Comparison of ENCODE assay signal across 23 cellular contexts in genomic region chr10:102033787-102034186, GRCh38.
"Had no signal": no experiment of that assay in that cellular context is flagged by ENCODE, and none has a peak within 500 bp of the region (broad histone marks: within the 10 kb centered on the region; RNA-seq: fewer than 3 reads in every experiment).

No MANE protein-coding gene starts in this region.

- H3K4me1 ChIP-seq: colonic mucosa, esophagus muscularis mucosa, foreskin keratinocyte, heart right ventricle, left lung, lower lobe of right lung had no signal

- H3K36me3 ChIP-seq: colonic mucosa had no signal

- H3K27me3 ChIP-seq: colonic mucosa, esophagus muscularis mucosa, foreskin keratinocyte, heart right ventricle, left lung had no signal

- H3K27ac ChIP-seq: colonic mucosa, esophagus muscularis mucosa, foreskin keratinocyte, heart right ventricle, left lung, lower lobe of right lung had no signal

- FAIRE-seq: endometrium, endothelial cell of umbilical vein, frontal cortex, islet of Langerhans, keratinocyte had no signal

- H3K4me3 ChIP-seq: colonic mucosa, esophagus muscularis mucosa, heart right ventricle, left lung, lower lobe of right lung had no signal

- ATAC-seq: effector memory CD8-positive, alpha-beta T cell; foreskin keratinocyte; heart right ventricle; left cardiac atrium; left lung; left ventricle myocardium superior; lower lobe of right lung; naive thymus-derived CD4-positive, alpha-beta T cell had no signal

- H3K9me3 ChIP-seq: colonic mucosa, esophagus muscularis mucosa, heart right ventricle, left lung, lower lobe of right lung had no signal

- DNase-seq: colonic mucosa; cortex of kidney; effector CD8-positive, alpha-beta T cell; effector memory CD8-positive, alpha-beta T cell; endodermal cell; foreskin keratinocyte; glutamatergic neuron; head of caudate nucleus; heart right ventricle; hippocampal formation; left cardiac atrium; left lung; left ventricle myocardium superior; lower lobe of right lung; mesendoderm; midbrain; naive thymus-derived CD4-positive, alpha-beta T cell had no signal
